8 cellular contexts compared by ENCODE assay signal in genomic region chr17:44109312-44109630, GRCh38. TPM values are rescaled to one million over a fixed set of nuclear protein-coding genes. Genes with fewer than 3 reads are reported as not detected.
DNase-seq lines count a peak whose midpoint lies in the region; ATAC-seq and TF ChIP-seq lines count a peak whose summit lies in the region.

No MANE protein-coding gene starts in this region.

- peak overlapping the region; percentile 75 for H3K4me3 ChIP-seq in AG10803 (ENCODE audit: low read length)
- no peak overlapping the region for H3K4me3 ChIP-seq in WERI-Rb-1 (ENCODE audit: low read depth, low read length)
- H3K4me3 ChIP-seq in iPS-15b (ENCODE audit: low read depth, low read length) = no peak overlapping the region
- H3K4me3 ChIP-seq in skeletal muscle satellite cell (ENCODE audit: low read length) = peak overlapping the region; percentile 68

- no peak for ATAC-seq in HG02884 (IDR thresholded peaks at IDR 0.05; ENCODE audit: unreplicated experiment)

- H3K36me3 ChIP-seq in WERI-Rb-1 (peaks cover 63% of the 10 kb centered on the region), iPS-15b (ENCODE audit: control insufficient read depth, insufficient read depth, low read length) (peaks cover 4% of the 10 kb centered on the region), skeletal muscle satellite cell (ENCODE audit: insufficient read depth, low read length) (no peaks in the 10 kb centered on the region)

- peak overlapping the region; percentile 84 for H3K4me2 ChIP-seq in skeletal muscle satellite cell (ENCODE audit: low read length)

- H3K9me3 ChIP-seq in WERI-Rb-1 (ENCODE audit: severe bottlenecking) (no peaks in the 10 kb centered on the region), iPS-15b (ENCODE audit: control insufficient read depth, insufficient read depth, low read length) (no peaks in the 10 kb centered on the region), skeletal muscle satellite cell (replicated peaks; ENCODE audit: low read length) (no peaks in the 10 kb centered on the region)

- H3K27me3 ChIP-seq in WERI-Rb-1 (ENCODE audit: insufficient read depth, low read depth, severe bottlenecking) = no peaks in the 10 kb centered on the region
- H3K27me3 ChIP-seq in iPS-15b (ENCODE audit: control insufficient read depth, insufficient read depth, low read length) = no peaks in the 10 kb centered on the region
- no peaks in the 10 kb centered on the region for H3K27me3 ChIP-seq in skeletal muscle satellite cell (ENCODE audit: control insufficient read depth, insufficient read depth, low read length)

- peak overlapping the region; percentile 79 for H3K27ac ChIP-seq in WERI-Rb-1

- DNase-seq in AG10803 (ENCODE audit: low read depth) (no peak), WERI-Rb-1 (no peak), A172 (ENCODE audit: low spot score) (no peak), NCI-H774 (lab: John Stamatoyannopoulos, UW) (no peak)
- DNase-seq in stimulated activated CD4-positive, alpha-beta T cell treated with anti-CD3 and anti-CD28 coated beads, Interleukin-4, amount 100 ng/mL, for 4 hours = no peak

- no peak for TF ChIP-seq CTCF in AG10803 (conservative IDR thresholded peaks at IDR 0.05; ENCODE audit: low read length)
- TF ChIP-seq CTCF in WERI-Rb-1 (IDR thresholded peaks at IDR 0.05; ENCODE audit: low read depth, low read length) = no peak

- H3K9ac ChIP-seq in iPS-15b (ENCODE audit: low read depth, low read length) (peak overlapping the region; percentile 37), skeletal muscle satellite cell (ENCODE audit: low read depth, low read length) (peak overlapping the region; percentile 80)

- peaks cover 22% of the 10 kb centered on the region for H3K4me1 ChIP-seq in iPS-15b (ENCODE audit: control insufficient read depth, insufficient read depth, low read length)
- peaks cover 55% of the 10 kb centered on the region for H3K4me1 ChIP-seq in skeletal muscle satellite cell (ENCODE audit: control insufficient read depth, insufficient read depth, low read length)

RNA-seq across cellular contexts. Expression of gene HDAC5, which starts 14.2 kb away (rescaled TPM):
- 21.6 and 26.1 TPM in 2 replicates for total RNA-seq in skeletal muscle satellite cell (2012; rRNA removed)
- total RNA-seq in A172 (2014; rRNA removed; shearing (Covaris generic)) = 33.8 and 41.0 TPM in 2 replicates

RNA-seq across cellular contexts. Expression of gene HROB, which starts 32.5 kb away (rescaled TPM):
- total RNA-seq in skeletal muscle satellite cell (2012; rRNA removed) = 2.8 and 3.9 TPM in 2 replicates
- 4.9 and 7.7 TPM in 2 replicates for total RNA-seq in A172 (2014; rRNA removed; shearing (Covaris generic))

RNA-seq across cellular contexts. Expression of gene G6PC3, which starts 38.7 kb away (rescaled TPM):
- total RNA-seq in skeletal muscle satellite cell (2012; rRNA removed) = 29.7 and 40.2 TPM in 2 replicates
- total RNA-seq in A172 (2014; rRNA removed; shearing (Covaris generic)) = 79.4 and 89.1 TPM in 2 replicates

RNA-seq across cellular contexts. Expression of gene LSM12, which starts 42.8 kb away (rescaled TPM):
- 76.6 and 79.7 TPM in 2 replicates for total RNA-seq in skeletal muscle satellite cell (2012; rRNA removed)
- 49.8 and 62.1 TPM in 2 replicates for total RNA-seq in A172 (2014; rRNA removed; shearing (Covaris generic))

Comparison
In these comparisons a context has a peak if more than half of its experiments do, and no peak if none do; other contexts are left out.
1. H3K4me3 ChIP-seq: peak in AG10803 (single experiment) and skeletal muscle satellite cell (single experiment); none in WERI-Rb-1 (single experiment) and iPS-15b (single experiment).